8 cellular contexts compared by ENCODE assay signal in the genomic region with DNA sequence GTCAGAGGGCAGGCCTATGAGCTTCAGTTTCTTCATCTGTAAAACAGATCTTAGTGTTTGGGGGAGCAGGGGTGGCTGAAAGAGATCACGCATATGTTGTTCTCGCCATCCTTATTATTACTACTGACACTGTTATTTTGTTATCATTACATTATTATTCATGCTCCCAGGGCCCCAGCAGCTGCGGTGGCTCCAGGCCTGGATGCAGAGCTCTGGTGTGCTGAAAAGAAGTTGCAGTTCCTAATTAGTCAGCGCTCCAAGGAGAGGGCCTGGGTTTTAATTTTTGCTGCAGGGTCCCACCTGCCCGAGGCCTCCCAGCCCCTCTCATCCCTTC. TPM values are rescaled to one million over a fixed set of nuclear protein-coding genes. Genes with fewer than 3 reads are reported as not detected.
DNase-seq lines count a peak whose midpoint lies in the region; ATAC-seq, FAIRE-seq and TF ChIP-seq lines count a peak whose summit lies in the region.

No MANE protein-coding gene starts in this region.

- peaks cover 30% of the 10 kb centered on the region for H3K4me1 Mint-ChIP-seq in activated CD4-positive, alpha-beta T cell treated with anti-CD3 and anti-CD28 coated beads for 36 hours
- peaks cover 63% of the 10 kb centered on the region for H3K4me1 Mint-ChIP-seq in activated CD8-positive, alpha-beta T cell treated with anti-CD3 and anti-CD28 coated beads for 36 hours (ENCODE audit: low read depth)

- no peak for FAIRE-seq in urothelium cell line (lab: Jason Lieb, UNC)

- no peaks in the 10 kb centered on the region for H3K36me3 Mint-ChIP-seq in activated CD4-positive, alpha-beta T cell treated with anti-CD3 and anti-CD28 coated beads for 36 hours (ENCODE audit: low read depth)
- H3K36me3 Mint-ChIP-seq in activated CD8-positive, alpha-beta T cell treated with anti-CD3 and anti-CD28 coated beads for 36 hours (ENCODE audit: low read depth): no peaks in the 10 kb centered on the region

- peak overlapping the region; percentile 34 for H3K4me3 Mint-ChIP-seq in activated CD4-positive, alpha-beta T cell treated with anti-CD3 and anti-CD28 coated beads for 36 hours
- H3K4me3 Mint-ChIP-seq in activated CD8-positive, alpha-beta T cell treated with anti-CD3 and anti-CD28 coated beads for 36 hours: peak overlapping the region; percentile 50

- CTCF ChIA-PET in activated CD4-positive, alpha-beta T cell treated with anti-CD3 and anti-CD28 coated beads for 36 hours (lab: Charles Lee): no interaction called here
- CTCF ChIA-PET in activated CD8-positive, alpha-beta T cell treated with anti-CD3 and anti-CD28 coated beads for 36 hours (lab: Charles Lee): interaction anchor here (1.0 to 5.5 kb wide), 5 partner anchors 9 to 98 kb away, joined by 3 to 65 read pairs (median 3); no protein-coding TSS in a partner anchor

- H3K27me3 Mint-ChIP-seq in activated CD4-positive, alpha-beta T cell treated with anti-CD3 and anti-CD28 coated beads for 36 hours: peaks cover 8% of the 10 kb centered on the region
- no peaks in the 10 kb centered on the region for H3K27me3 Mint-ChIP-seq in activated CD8-positive, alpha-beta T cell treated with anti-CD3 and anti-CD28 coated beads for 36 hours

- POLR2A ChIA-PET in activated CD4-positive, alpha-beta T cell treated with anti-CD3 and anti-CD28 coated beads for 36 hours (lab: Charles Lee): interaction anchor here (1.4 kb wide), 1 partner anchor 34 kb away, joined by 3 read pairs; no protein-coding TSS in a partner anchor
- POLR2A ChIA-PET in activated CD8-positive, alpha-beta T cell treated with anti-CD3 and anti-CD28 coated beads for 36 hours (lab: Charles Lee): interaction anchor here (0.9 to 2.3 kb wide), 7 partner anchors 10 to 42 kb away, joined by 4 to 7 read pairs (median 5); a partner anchor contains a TSS

- no peak for ATAC-seq in activated CD4-positive, alpha-beta T cell treated with anti-CD3 and anti-CD28 coated beads for 36 hours
- ATAC-seq in activated CD8-positive, alpha-beta T cell treated with anti-CD3 and anti-CD28 coated beads for 36 hours: no peak
- ATAC-seq in GM19035 (IDR thresholded peaks at IDR 0.05; ENCODE audit: unreplicated experiment): no peak

- no peak overlapping the region for H3K27ac Mint-ChIP-seq in activated CD4-positive, alpha-beta T cell treated with anti-CD3 and anti-CD28 coated beads for 36 hours
- H3K27ac Mint-ChIP-seq in activated CD8-positive, alpha-beta T cell treated with anti-CD3 and anti-CD28 coated beads for 36 hours: peak overlapping the region; percentile 55

- peak overlapping the region; percentile 97 for H3K27ac ChIP-seq in temporal lobe (ENCODE audit: low read depth, low read length)

- H3K9me3 Mint-ChIP-seq in activated CD4-positive, alpha-beta T cell treated with anti-CD3 and anti-CD28 coated beads for 36 hours (ENCODE audit: low read depth): no peaks in the 10 kb centered on the region
- no peaks in the 10 kb centered on the region for H3K9me3 Mint-ChIP-seq in activated CD8-positive, alpha-beta T cell treated with anti-CD3 and anti-CD28 coated beads for 36 hours

- intact Hi-C loops in activated CD4-positive, alpha-beta T cell treated with anti-CD3 and anti-CD28 coated beads for 36 hours (cut with DNase I, micrococcal nuclease): no loop called here
- intact Hi-C loops in activated CD8-positive, alpha-beta T cell treated with anti-CD3 and anti-CD28 coated beads for 36 hours (cut with micrococcal nuclease): no loop called here

- DNase-seq in activated CD4-positive, alpha-beta T cell treated with anti-CD3 and anti-CD28 coated beads for 36 hours: no peak
- no peak for DNase-seq in activated CD4-positive, alpha-beta T cell treated with anti-CD3 and anti-CD28 coated beads, Interleukin-2, amount 50 U/mL, for 1 hour
- DNase-seq in activated CD8-positive, alpha-beta T cell treated with anti-CD3 and anti-CD28 coated beads for 36 hours: no peak
- DNase-seq in hepatic stellate cell (ENCODE audit: low spot score) (peak; percentile 84), urothelium cell line (ENCODE audit: low spot score) (no peak), NCI-H2081 (lab: John Stamatoyannopoulos, UW) (no peak)

- TF ChIP-seq CTCF in activated CD8-positive, alpha-beta T cell treated with anti-CD3 and anti-CD28 coated beads for 36 hours (IDR thresholded peaks at IDR 0.05): no peak

RNA-seq across cellular contexts. Expression of a gene that starts 19.5 kb away (rescaled TPM):
- 1 to 10 TPM in 1 of 2 experiments, under 1 TPM in 1; 0.82 to 1.1 TPM for total RNA-seq in activated CD4-positive, alpha-beta T cell treated with anti-CD3 and anti-CD28 coated beads for 36 hours
- 1 to 10 TPM; 3.5 to 4.3 TPM for total RNA-seq in activated CD8-positive, alpha-beta T cell treated with anti-CD3 and anti-CD28 coated beads for 36 hours
- 33.4 TPM for total RNA-seq in temporal lobe
